24 cellular contexts compared by ENCODE assay signal in genomic region chr14:84496677-84497076, GRCh38.
"Had no signal": no experiment of that assay in that cellular context is flagged by ENCODE, and none has a peak within 500 bp of the region (broad histone marks: within the 10 kb centered on the region; RNA-seq: fewer than 3 reads in every experiment).

No MANE protein-coding gene starts in this region.

- DNase-seq: stimulated activated CD4-positive, alpha-beta T cell treated with anti-CD3 and anti-CD28 coated beads, Interleukin-2, amount 100 ng/mL, for 48 hours; stimulated activated CD4-positive, alpha-beta T cell treated with anti-CD3 and anti-CD28 coated beads, Interleukin-4, amount 100 ng/mL, for 1 hour; stimulated activated CD4-positive, alpha-beta T cell treated with anti-CD3 and anti-CD28 coated beads, Interleukin-4, amount 100 ng/mL, for 24 hours; stimulated activated CD4-positive, alpha-beta T cell treated with anti-CD3 and anti-CD28 coated beads, Interleukin-4, amount 100 ng/mL, for 4 hours; stimulated activated CD8-positive, alpha-beta memory T cell treated with anti-CD3 and anti-CD28 coated beads, Interleukin-4, amount 100 ng/mL, for 48 hours; stimulated activated naive B cell treated with anti-CD40 and anti-IgM and Interleukin-4, amounts not matched to agents 10 μg/mL and 1 μg/mL and 100 μg/mL, for 72 hours; stimulated activated naive CD4-positive, alpha-beta T cell; stimulated activated naive CD4-positive, alpha-beta T cell treated with Interleukin-2 at 50 U/mL for 16 hours; stimulated activated naive CD8-positive, alpha-beta T cell treated with anti-CD3 and anti-CD28 coated beads, Interleukin-15, amount 100 ng/mL, for 72 hours; stimulated activated naive CD8-positive, alpha-beta T cell treated with anti-CD3 and anti-CD28 coated beads, Interleukin-15, Interleukin-2, amounts not matched to agents 100 U/mL and 50 U/mL, for 24 hours; stomach; substantia nigra; testis; thyroid gland; tibial artery; transverse colon; trophoblast cell; upper lobe of left lung; upper lobe of right lung; uterus had no signal

- H3K9me3 ChIP-seq: stomach, suprapubic skin, testis, thoracic aorta, thyroid gland, tibial artery, tibial nerve, transverse colon, upper lobe of left lung, upper lobe of right lung, uterus, vagina had no signal

- H3K27me3 ChIP-seq: stomach, suprapubic skin, testis, thyroid gland, tibial artery, tibial nerve, transverse colon, upper lobe of left lung, upper lobe of right lung, uterus, vagina had no signal

- H3K27ac ChIP-seq: stomach, suprapubic skin, testis, thoracic aorta, thyroid gland, tibial artery, tibial nerve, transverse colon, upper lobe of left lung, upper lobe of right lung, uterus, vagina had no signal

- H3K36me3 ChIP-seq: stomach, suprapubic skin, thoracic aorta, thyroid gland, tibial artery, tibial nerve, transverse colon, upper lobe of left lung, upper lobe of right lung, uterus, vagina had no signal

- H3K4me3 ChIP-seq: stomach, suprapubic skin, testis, thoracic aorta, thyroid gland, tibial artery, tibial nerve, transverse colon, upper lobe of left lung, upper lobe of right lung, uterus, vagina had no signal
